ENCODE assay signal across 21 cellular contexts in the genomic region with DNA sequence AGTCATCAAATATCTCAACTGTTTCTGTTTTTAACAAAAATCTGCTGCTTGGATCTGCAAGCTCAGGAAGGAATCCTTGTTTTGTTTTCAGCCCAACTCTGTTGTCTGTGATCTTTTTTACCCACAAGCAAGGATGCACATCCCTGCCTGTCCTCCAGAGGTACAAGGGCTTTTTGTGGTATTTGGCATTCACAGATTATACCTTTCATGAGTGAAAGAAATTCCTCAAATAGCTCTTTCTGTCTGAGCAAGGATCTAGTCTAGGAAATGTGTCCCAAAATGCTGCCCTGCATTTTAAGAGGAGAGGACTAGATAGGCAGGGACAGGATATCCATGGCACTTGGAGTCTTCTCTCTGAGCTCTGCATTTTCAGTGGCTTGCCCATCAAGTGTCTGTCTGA.
"Had no signal": no experiment of that assay in that cellular context is flagged by ENCODE, and none has a peak within 500 bp of the region (broad histone marks: within the 10 kb centered on the region; RNA-seq: fewer than 3 reads in every experiment).

No MANE protein-coding gene starts in this region.

- ATAC-seq: gastrocnemius medialis; heart right ventricle; left lobe of liver; naive thymus-derived CD4-positive, alpha-beta T cell; psoas muscle; right lobe of liver; stimulated activated memory B cell treated with anti-CD40 and anti-IgM and Interleukin-4, amounts not matched to agents 10 μg/mL and 1 μg/mL and 100 μg/mL, for 72 hours had no signal

- H3K36me3 ChIP-seq: esophagus muscularis mucosa, gastrocnemius medialis, heart right ventricle, right lobe of liver, spleen, upper lobe of right lung, vagina had no signal

- H3K9me3 ChIP-seq: esophagus muscularis mucosa, gastrocnemius medialis, heart right ventricle, psoas muscle, right lobe of liver, spleen, tibial artery, upper lobe of right lung, vagina had no signal

- H3K27ac ChIP-seq: epithelial cell of prostate, esophagus muscularis mucosa, gastrocnemius medialis, heart right ventricle, psoas muscle, right lobe of liver, spleen, tibial artery, upper lobe of right lung, vagina had no signal

- DNase-seq: effector memory CD4-positive, alpha-beta T cell; gastrocnemius medialis; heart right ventricle; hypothalamus; naive thymus-derived CD4-positive, alpha-beta T cell; nephron progenitor cell; psoas muscle; retina; right lobe of liver; spleen; stimulated activated CD4-positive, alpha-beta T cell treated with anti-CD3 and anti-CD28 coated beads, Interleukin-15, amount 100 ng/mL, for 24 hours; stimulated activated CD4-positive, alpha-beta T cell treated with anti-CD3 and anti-CD28 coated beads, Interleukin-1b, Interleukin-23, amount 100 ng/mL, for 48 hours; stimulated activated CD4-positive, alpha-beta T cell treated with anti-CD3 and anti-CD28 coated beads, Interleukin-4, amount 100 ng/mL, for 24 hours; tibial artery; upper lobe of right lung had no signal

- H3K4me1 ChIP-seq: gastrocnemius medialis, psoas muscle, right lobe of liver, spleen, tibial artery, vagina had no signal

- FAIRE-seq: islet of Langerhans had no signal

- H3K4me3 ChIP-seq: esophagus muscularis mucosa, gastrocnemius medialis, heart right ventricle, psoas muscle, right lobe of liver, spleen, tibial artery, upper lobe of right lung, vagina had no signal

- H3K27me3 ChIP-seq: esophagus muscularis mucosa, gastrocnemius medialis, heart right ventricle, right lobe of liver, spleen, tibial artery, upper lobe of right lung, vagina had no signal
